8 cellular contexts compared by ENCODE assay signal in genomic region chr17:81515530-81516041, GRCh38. TPM values are rescaled to one million over a fixed set of nuclear protein-coding genes. Genes with fewer than 3 reads are reported as not detected.
A peak's percentile ranks its signal among the peaks of the same experiment; 100 is the strongest.
DNase-seq lines count a peak whose midpoint lies in the region; ATAC-seq and TF ChIP-seq lines count a peak whose summit lies in the region.

No MANE protein-coding gene starts in this region.

- H3K9me3 Mint-ChIP-seq in stimulated activated effector memory CD8-positive, alpha-beta T cell treated with anti-CD3 and anti-CD28 coated beads, Interleukin-12 subunit alpha, Interleukin-12 subunit beta, amount 100 ng/mL, for 72 hours, result no peaks in the 10 kb centered on the region

- peaks cover 32% of the 10 kb centered on the region for H3K36me3 Mint-ChIP-seq in stimulated activated effector memory CD8-positive, alpha-beta T cell treated with anti-CD3 and anti-CD28 coated beads, Interleukin-12 subunit alpha, Interleukin-12 subunit beta, amount 100 ng/mL, for 72 hours

- peak overlapping the region; percentile 97 for H3K27ac ChIP-seq in HUES48 (ENCODE audit: low read depth, low read length)
- H3K27ac ChIP-seq in adrenal gland, result peak overlapping the region; percentile 86 to 99 (median 87)
- no peak overlapping the region for H3K27ac ChIP-seq in iPS-20b (ENCODE audit: low read length)

- intact Hi-C loops in adrenal gland (cut with DNase I), result loop anchor here (10.0 kb wide), 1 partner anchor 89 kb away; no protein-coding TSS in a partner anchor

- DNase-seq in adrenal gland (peak in 1 of 7 donors; percentile 49), LoVo (ENCODE audit: low spot score) (no peak), RKO (ENCODE audit: low spot score) (no peak)
- DNase-seq in stimulated activated effector memory CD8-positive, alpha-beta T cell treated with anti-CD3 and anti-CD28 coated beads, Interleukin-12 subunit alpha, Interleukin-12 subunit beta, amount 100 ng/mL, for 72 hours (ENCODE audit: low spot score in 2 of 2), result no peak

- H3K9me3 ChIP-seq in HUES48 (ENCODE audit: control insufficient read depth, insufficient read depth, low read length) (no peaks in the 10 kb centered on the region), adrenal gland (replicated peaks in 1 of 3) (no peaks in the 10 kb centered on the region), iPS-20b (ENCODE audit: insufficient read depth, low read depth, low read length) (peaks cover 10% of the 10 kb centered on the region; the same call in 1 of the 2 replicates)

- peaks cover 23% of the 10 kb centered on the region for H3K27me3 ChIP-seq in HUES48 (ENCODE audit: control insufficient read depth, insufficient read depth, low read length)
- H3K27me3 ChIP-seq in adrenal gland, result no peaks in the 10 kb centered on the region
- H3K27me3 ChIP-seq in iPS-20b (ENCODE audit: insufficient read depth, low read length), result peaks cover 45% of the 10 kb centered on the region

- H3K4me3 ChIP-seq in HUES48 (ENCODE audit: low read depth, low read length) (peak overlapping the region; percentile 74), adrenal gland (peak overlapping the region in 2 of 4 donors; percentile 39 to 92), iPS-20b (ENCODE audit: low read length) (peak overlapping the region; percentile 83)

- peak overlapping the region; percentile 81 for H3K27ac Mint-ChIP-seq in stimulated activated effector memory CD8-positive, alpha-beta T cell treated with anti-CD3 and anti-CD28 coated beads, Interleukin-12 subunit alpha, Interleukin-12 subunit beta, amount 100 ng/mL, for 72 hours

- no peak for TF ChIP-seq CTCF in adrenal gland (IDR thresholded peaks at IDR 0.05)

- peaks cover 14% of the 10 kb centered on the region for H3K4me1 ChIP-seq in HUES48 (ENCODE audit: control insufficient read depth, insufficient read depth, low read length)
- peaks cover 35 to 51% of the 10 kb centered on the region in 2 donors for H3K4me1 ChIP-seq in adrenal gland (replicated peaks in 1 of 2)
- peaks cover 10% of the 10 kb centered on the region for H3K4me1 ChIP-seq in iPS-20b (ENCODE audit: insufficient read depth, low read length)

- 61 to 68% (median 66%) methylated on average over 19 of the region's 19 CpGs for WGBS in adrenal gland, 4 donors

- H3K4me1 Mint-ChIP-seq in stimulated activated effector memory CD8-positive, alpha-beta T cell treated with anti-CD3 and anti-CD28 coated beads, Interleukin-12 subunit alpha, Interleukin-12 subunit beta, amount 100 ng/mL, for 72 hours, result peaks cover 26% of the 10 kb centered on the region

- peak overlapping the region; percentile 98 for H3K4me3 Mint-ChIP-seq in stimulated activated effector memory CD8-positive, alpha-beta T cell treated with anti-CD3 and anti-CD28 coated beads, Interleukin-12 subunit alpha, Interleukin-12 subunit beta, amount 100 ng/mL, for 72 hours

- H3K36me3 ChIP-seq in HUES48 (ENCODE audit: control insufficient read depth, insufficient read depth, low read length) (peaks cover 16% of the 10 kb centered on the region), adrenal gland (replicated peaks in 1 of 2) (peaks cover 0 to 16% of the 10 kb centered on the region in 2 donors), iPS-20b (ENCODE audit: insufficient read depth, low read depth, low read length) (peaks cover 16% of the 10 kb centered on the region)

- ATAC-seq in stimulated activated effector memory CD8-positive, alpha-beta T cell treated with anti-CD3 and anti-CD28 coated beads, Interleukin-12 subunit alpha, Interleukin-12 subunit beta, amount 100 ng/mL, for 72 hours, result no peak
- no peak for ATAC-seq in HG03571 (IDR thresholded peaks at IDR 0.05; ENCODE audit: unreplicated experiment)
- ATAC-seq in GM19035 (IDR thresholded peaks at IDR 0.05; ENCODE audit: unreplicated experiment), result no peak

- H3K9ac ChIP-seq in HUES48 (ENCODE audit: low read depth, low read length) (peak overlapping the region; percentile 76), iPS-20b (ENCODE audit: low read depth, low read length) (peak overlapping the region; percentile 90)

- no peak for TF ChIP-seq POLR2A in adrenal gland (IDR thresholded peaks at IDR 0.05)

RNA-seq across cellular contexts. Expression of gene ACTG1, which starts 3.0 kb away (rescaled TPM):
- 1,000 to 10,000 TPM; 1,781 to 6,446 (median 2,486) TPM for total RNA-seq in adrenal gland
- 1,000 to 10,000 TPM in 2 of 3 donors, 100 to 1,000 TPM in 1; 828 to 1,140 (median 1,059) TPM for polyA plus RNA-seq in adrenal gland

RNA-seq across cellular contexts. Expression of gene FSCN2, which starts 12.6 kb away (rescaled TPM):
- total RNA-seq in adrenal gland, result 1 to 10 TPM in 4 of 8 donors, under 1 TPM in 4; 0.39 to 1.9 (median 0.88) TPM
- polyA plus RNA-seq in adrenal gland, result 1 to 10 TPM in 1 of 3 donors, under 1 TPM in 1, not detected in 1; 0.51 to 1.7 TPM

RNA-seq across cellular contexts. Expression of gene FAAP100, which starts 36.6 kb away (rescaled TPM):
- 10 to 100 TPM; 21.1 to 35.1 (median 31.7) TPM for total RNA-seq in adrenal gland
- polyA plus RNA-seq in adrenal gland, result 10 to 100 TPM in 2 of 3 donors, 1 to 10 TPM in 1; 2.5 to 89.0 (median 41.0) TPM
